ENCODE assay signal across 1 cellular context in the genomic region with DNA sequence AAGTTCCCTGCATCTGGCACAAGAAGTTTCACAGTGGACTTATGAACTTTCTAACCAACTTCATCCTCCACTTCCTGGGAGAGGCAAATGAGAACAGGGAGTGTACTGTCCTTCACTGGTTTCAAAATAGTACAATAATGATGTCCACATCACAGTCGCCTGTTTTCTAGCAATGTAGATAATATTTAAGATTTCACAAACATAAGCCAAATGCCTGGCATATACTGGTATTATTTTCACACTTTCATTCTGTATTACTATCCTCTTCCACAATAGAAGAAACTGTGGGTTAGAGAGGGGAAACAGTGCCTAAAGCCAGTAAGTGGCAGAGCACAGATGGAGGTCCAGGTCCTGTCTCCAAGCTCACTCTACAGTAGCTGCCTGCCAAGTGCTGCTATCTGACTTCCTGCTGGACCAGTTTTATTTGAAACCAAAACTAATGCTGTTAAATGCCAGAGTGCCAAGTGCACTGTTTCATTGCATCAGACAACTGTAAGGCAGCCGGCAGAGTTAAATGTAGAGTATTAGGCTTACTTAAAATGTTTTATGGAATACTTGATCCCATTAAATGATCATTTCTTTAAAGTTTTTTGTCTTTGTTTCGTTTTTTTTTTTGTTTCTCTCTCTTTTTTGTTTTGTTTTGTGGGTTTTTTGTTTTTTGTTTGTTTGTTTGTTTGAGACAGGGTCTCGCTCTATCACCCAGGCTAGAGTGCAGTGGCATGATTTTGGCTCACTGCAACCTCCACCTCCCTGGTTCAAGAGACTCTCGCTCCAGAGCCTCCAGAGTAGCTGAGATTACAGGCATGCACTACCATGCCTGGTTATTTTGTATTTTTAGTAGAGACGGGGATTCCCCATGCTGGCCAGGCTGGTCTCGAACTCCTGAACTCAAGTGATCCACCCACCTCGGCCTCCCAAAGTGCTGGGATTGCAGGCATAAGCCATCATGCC.
TF ChIP-seq lines count a peak whose summit lies in the region.

No MANE protein-coding gene starts in this region.

TF ChIP-seq in GM23338, 12 proteins besides CTCF, POLR2A, EP300 and RAD21 (continued from another document):
- TF ChIP-seq, protein P1, sequence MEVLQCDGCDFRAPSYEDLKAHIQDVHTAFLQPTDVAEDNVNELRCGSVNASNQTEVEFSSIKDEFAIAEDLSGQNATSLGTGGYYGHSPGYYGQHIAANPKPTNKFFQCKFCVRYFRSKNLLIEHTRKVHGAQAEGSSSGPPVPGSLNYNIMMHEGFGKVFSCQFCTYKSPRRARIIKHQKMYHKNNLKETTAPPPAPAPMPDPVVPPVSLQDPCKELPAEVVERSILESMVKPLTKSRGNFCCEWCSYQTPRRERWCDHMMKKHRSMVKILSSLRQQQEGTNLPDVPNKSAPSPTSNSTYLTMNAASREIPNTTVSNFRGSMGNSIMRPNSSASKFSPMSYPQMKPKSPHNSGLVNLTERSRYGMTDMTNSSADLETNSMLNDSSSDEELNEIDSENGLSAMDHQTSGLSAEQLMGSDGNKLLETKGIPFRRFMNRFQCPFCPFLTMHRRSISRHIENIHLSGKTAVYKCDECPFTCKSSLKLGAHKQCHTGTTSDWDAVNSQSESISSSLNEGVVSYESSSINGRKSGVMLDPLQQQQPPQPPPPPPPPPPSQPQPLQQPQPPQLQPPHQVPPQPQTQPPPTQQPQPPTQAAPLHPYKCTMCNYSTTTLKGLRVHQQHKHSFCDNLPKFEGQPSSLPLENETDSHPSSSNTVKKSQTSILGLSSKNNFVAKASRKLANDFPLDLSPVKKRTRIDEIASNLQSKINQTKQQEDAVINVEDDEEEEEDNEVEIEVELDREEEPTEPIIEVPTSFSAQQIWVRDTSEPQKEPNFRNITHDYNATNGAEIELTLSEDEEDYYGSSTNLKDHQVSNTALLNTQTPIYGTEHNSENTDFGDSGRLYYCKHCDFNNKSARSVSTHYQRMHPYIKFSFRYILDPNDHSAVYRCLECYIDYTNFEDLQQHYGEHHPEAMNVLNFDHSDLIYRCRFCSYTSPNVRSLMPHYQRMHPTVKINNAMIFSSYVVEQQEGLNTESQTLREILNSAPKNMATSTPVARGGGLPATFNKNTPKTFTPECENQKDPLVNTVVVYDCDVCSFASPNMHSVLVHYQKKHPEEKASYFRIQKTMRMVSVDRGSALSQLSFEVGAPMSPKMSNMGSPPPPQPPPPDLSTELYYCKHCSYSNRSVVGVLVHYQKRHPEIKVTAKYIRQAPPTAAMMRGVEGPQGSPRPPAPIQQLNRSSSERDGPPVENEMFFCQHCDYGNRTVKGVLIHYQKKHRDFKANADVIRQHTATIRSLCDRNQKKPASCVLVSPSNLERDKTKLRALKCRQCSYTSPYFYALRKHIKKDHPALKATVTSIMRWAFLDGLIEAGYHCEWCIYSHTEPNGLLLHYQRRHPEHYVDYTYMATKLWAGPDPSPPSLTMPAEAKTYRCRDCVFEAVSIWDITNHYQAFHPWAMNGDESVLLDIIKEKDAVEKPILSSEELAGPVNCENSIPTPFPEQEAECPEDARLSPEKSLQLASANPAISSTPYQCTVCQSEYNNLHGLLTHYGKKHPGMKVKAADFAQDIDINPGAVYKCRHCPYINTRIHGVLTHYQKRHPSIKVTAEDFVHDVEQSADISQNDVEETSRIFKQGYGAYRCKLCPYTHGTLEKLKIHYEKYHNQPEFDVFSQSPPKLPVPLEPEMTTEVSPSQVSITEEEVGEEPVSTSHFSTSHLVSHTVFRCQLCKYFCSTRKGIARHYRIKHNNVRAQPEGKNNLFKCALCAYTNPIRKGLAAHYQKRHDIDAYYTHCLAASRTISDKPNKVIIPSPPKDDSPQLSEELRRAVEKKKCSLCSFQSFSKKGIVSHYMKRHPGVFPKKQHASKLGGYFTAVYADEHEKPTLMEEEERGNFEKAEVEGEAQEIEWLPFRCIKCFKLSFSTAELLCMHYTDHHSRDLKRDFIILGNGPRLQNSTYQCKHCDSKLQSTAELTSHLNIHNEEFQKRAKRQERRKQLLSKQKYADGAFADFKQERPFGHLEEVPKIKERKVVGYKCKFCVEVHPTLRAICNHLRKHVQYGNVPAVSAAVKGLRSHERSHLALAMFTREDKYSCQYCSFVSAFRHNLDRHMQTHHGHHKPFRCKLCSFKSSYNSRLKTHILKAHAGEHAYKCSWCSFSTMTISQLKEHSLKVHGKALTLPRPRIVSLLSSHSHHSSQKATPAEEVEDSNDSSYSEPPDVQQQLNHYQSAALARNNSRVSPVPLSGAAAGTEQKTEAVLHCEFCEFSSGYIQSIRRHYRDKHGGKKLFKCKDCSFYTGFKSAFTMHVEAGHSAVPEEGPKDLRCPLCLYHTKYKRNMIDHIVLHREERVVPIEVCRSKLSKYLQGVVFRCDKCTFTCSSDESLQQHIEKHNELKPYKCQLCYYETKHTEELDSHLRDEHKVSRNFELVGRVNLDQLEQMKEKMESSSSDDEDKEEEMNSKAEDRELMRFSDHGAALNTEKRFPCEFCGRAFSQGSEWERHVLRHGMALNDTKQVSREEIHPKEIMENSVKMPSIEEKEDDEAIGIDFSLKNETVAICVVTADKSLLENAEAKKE (CRISPR knock-in tag; IDR thresholded peaks at IDR 0.05) = no peak
- TF ChIP-seq, protein P2, sequence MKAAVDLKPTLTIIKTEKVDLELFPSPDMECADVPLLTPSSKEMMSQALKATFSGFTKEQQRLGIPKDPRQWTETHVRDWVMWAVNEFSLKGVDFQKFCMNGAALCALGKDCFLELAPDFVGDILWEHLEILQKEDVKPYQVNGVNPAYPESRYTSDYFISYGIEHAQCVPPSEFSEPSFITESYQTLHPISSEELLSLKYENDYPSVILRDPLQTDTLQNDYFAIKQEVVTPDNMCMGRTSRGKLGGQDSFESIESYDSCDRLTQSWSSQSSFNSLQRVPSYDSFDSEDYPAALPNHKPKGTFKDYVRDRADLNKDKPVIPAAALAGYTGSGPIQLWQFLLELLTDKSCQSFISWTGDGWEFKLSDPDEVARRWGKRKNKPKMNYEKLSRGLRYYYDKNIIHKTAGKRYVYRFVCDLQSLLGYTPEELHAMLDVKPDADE (IDR thresholded peaks at IDR 0.05) = no peak
- TF ChIP-seq ZNF331 (CRISPR knock-in tag; IDR thresholded peaks at IDR 0.05; ENCODE audit: low read depth) (no peak), EZH2 (IDR thresholded peaks at IDR 0.05; ENCODE audit: low read depth, unreplicated experiment) (no peak), NANOG (IDR thresholded peaks at IDR 0.05; ENCODE audit: borderline replicate concordance) (no peak), CREB1 (CRISPR knock-in tag; IDR thresholded peaks at IDR 0.05; ENCODE audit: low read depth) (no peak), JUNB (IDR thresholded peaks at IDR 0.05; ENCODE audit: unreplicated experiment) (no peak), EZH2phosphoT487 (IDR thresholded peaks at IDR 0.05; ENCODE audit: unreplicated experiment) (no peak), POLR2AphosphoS5 (IDR thresholded peaks at IDR 0.05; ENCODE audit: low read depth) (no peak)
